ENCODE assay signal across 8 cellular contexts in the genomic region with DNA sequence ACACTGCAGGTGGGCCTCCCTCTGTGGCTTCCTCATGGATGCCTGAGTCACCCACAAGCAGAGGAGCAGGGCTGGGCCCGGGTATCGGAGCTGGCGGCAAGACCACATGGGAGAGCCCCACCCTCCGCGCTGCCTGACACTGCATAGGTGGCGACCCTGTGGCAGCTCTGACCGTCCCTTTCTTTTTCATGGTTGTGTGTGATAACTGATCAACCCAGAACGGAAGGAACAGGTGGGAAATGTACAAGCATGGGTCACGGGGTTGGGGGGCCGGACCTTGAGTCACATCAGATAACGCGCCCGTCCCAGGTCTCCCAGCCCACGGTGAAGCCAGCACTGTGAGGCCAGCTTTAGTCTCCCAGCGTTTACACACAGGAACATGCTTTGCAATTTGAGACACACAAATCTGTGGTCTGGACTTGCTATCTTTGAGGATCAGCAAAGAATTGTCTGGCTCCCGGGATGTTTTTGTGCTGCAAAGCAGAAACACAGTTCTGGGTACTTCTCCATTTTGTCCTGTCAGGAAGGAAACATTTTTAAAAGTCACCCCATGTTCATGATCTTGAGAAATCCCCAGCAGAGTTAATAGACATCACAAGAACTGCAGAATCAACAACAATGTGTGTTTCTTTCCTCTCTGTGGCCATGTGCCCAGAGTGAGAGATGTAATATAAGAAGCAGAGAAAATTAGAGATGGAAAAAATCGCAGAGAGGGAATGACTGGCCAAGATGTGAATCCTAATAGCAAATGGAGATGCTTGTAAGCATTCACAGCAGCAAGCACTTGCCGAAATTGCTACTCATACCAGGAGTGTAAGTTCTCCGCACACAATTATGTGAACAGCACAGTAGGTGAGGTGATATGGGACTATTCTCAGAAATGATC.
DNase-seq lines count a peak whose midpoint lies in the region; ATAC-seq, FAIRE-seq and TF ChIP-seq lines count a peak whose summit lies in the region.

No MANE protein-coding gene starts in this region.

- H3K27me3 Mint-ChIP-seq in activated naive CD8-positive, alpha-beta T cell treated with anti-CD3 and anti-CD28 coated beads, Interleukin-2, amount 10 ng/mL, durations not matched to agents 7 days and 5 days, result peaks cover 3% of the 10 kb centered on the region

- DNase-seq in GM10248 (ENCODE audit: extremely low spot score), result peak; percentile 61
- peak; percentile 48 for DNase-seq in HTR-8/SVneo (ENCODE audit: insufficient read length, low spot score)
- no peak for DNase-seq in activated naive CD8-positive, alpha-beta T cell treated with anti-CD3 and anti-CD28 coated beads, Interleukin-2, amount 10 ng/mL, durations not matched to agents 7 days and 5 days
- DNase-seq in islet precursor cell, result peak; percentile 95
- DNase-seq in stimulated activated CD4-positive, alpha-beta T cell treated with anti-CD3 and anti-CD28 coated beads, TNF-alpha, amount 100 ng/mL, for 48 hours (ENCODE audit: low read depth in 3 of 3), result peak in 2 of 3 donors; percentile 4 to 6
- no peak for DNase-seq in HK-2 (ENCODE audit: unreplicated experiment)
- DNase-seq in GOT3 (lab: John Stamatoyannopoulos, UW), result no peak

- peaks cover 9% of the 10 kb centered on the region for H3K4me1 Mint-ChIP-seq in activated naive CD8-positive, alpha-beta T cell treated with anti-CD3 and anti-CD28 coated beads, Interleukin-2, amount 10 ng/mL, durations not matched to agents 7 days and 5 days

- no peak for TF ChIP-seq CTCF in GM10248 (IDR thresholded peaks at IDR 0.05; ENCODE audit: control extremely low read depth, extremely low read depth, low read depth, missing control alignments)

- peak; percentile 88 for ATAC-seq in GM21381 (IDR thresholded peaks at IDR 0.05; ENCODE audit: unreplicated experiment)
- no peak for ATAC-seq in activated naive CD8-positive, alpha-beta T cell treated with anti-CD3 and anti-CD28 coated beads, Interleukin-2, amount 10 ng/mL, durations not matched to agents 7 days and 5 days (ENCODE audit: low read depth)

- H3K9me3 Mint-ChIP-seq in activated naive CD8-positive, alpha-beta T cell treated with anti-CD3 and anti-CD28 coated beads, Interleukin-2, amount 10 ng/mL, durations not matched to agents 7 days and 5 days, result no peaks in the 10 kb centered on the region

- POLR2A ChIA-PET in GM10248 (lab: Yijun Ruan, JAX), result interaction anchor here (0.5 kb wide), 1 partner anchor 70 kb away, joined by 3 read pairs; a partner anchor contains a TSS
- POLR2A ChIA-PET in activated naive CD8-positive, alpha-beta T cell treated with anti-CD3 and anti-CD28 coated beads, Interleukin-2, amount 10 ng/mL, durations not matched to agents 7 days and 5 days (lab: Charles Lee), result no interaction called here

- H3K27ac Mint-ChIP-seq in activated naive CD8-positive, alpha-beta T cell treated with anti-CD3 and anti-CD28 coated beads, Interleukin-2, amount 10 ng/mL, durations not matched to agents 7 days and 5 days, result no peak overlapping the region

- peak overlapping the region; percentile 59 for H3K4me3 Mint-ChIP-seq in activated naive CD8-positive, alpha-beta T cell treated with anti-CD3 and anti-CD28 coated beads, Interleukin-2, amount 10 ng/mL, durations not matched to agents 7 days and 5 days

- H3K36me3 Mint-ChIP-seq in activated naive CD8-positive, alpha-beta T cell treated with anti-CD3 and anti-CD28 coated beads, Interleukin-2, amount 10 ng/mL, durations not matched to agents 7 days and 5 days, result no peaks in the 10 kb centered on the region

- CTCF ChIA-PET in GM10248 (lab: Yijun Ruan, JAX), result no interaction called here

- peak; percentile 83 for FAIRE-seq in HTR-8/SVneo (lab: Jason Lieb, UNC)

Comparison
In these comparisons a context has a peak if more than half of its experiments do, and no peak if none do; other contexts are left out.
1. DNase-seq: peak in GM10248 (single experiment), HTR-8/SVneo (single experiment), islet precursor cell (single experiment) and stimulated activated CD4-positive, alpha-beta T cell treated with anti-CD3 and anti-CD28 coated beads, TNF-alpha, amount 100 ng/mL, for 48 hours (2 of 3); none in activated naive CD8-positive, alpha-beta T cell treated with anti-CD3 and anti-CD28 coated beads, Interleukin-2, amount 10 ng/mL, durations not matched to agents 7 days and 5 days (single experiment), HK-2 (single experiment) and GOT3 (single experiment).